8 cellular contexts compared by ENCODE assay signal in genomic region chr14:51828017-51828797, GRCh38. TPM values are rescaled to one million over a fixed set of nuclear protein-coding genes. Genes with fewer than 3 reads are reported as not detected.
A peak's percentile ranks its signal among the peaks of the same experiment; 100 is the strongest.
DNase-seq lines count a peak whose midpoint lies in the region; ATAC-seq and TF ChIP-seq lines count a peak whose summit lies in the region.

No MANE protein-coding gene starts in this region.

- no peaks in the 10 kb centered on the region for H3K27me3 ChIP-seq in CD4-positive, alpha-beta T cell (ENCODE audit: control insufficient read depth, insufficient read depth, low read length)
- no peaks in the 10 kb centered on the region for H3K27me3 ChIP-seq in smooth muscle cell (ENCODE audit: low read depth)

- no peak for TF ChIP-seq CTCF in CD4-positive, alpha-beta T cell (IDR thresholded peaks at IDR 0.05)
- TF ChIP-seq CTCF in GM20000 (IDR thresholded peaks at IDR 0.05; ENCODE audit: extremely low read depth, missing control alignments), result no peak
- TF ChIP-seq CTCF in astrocyte of the spinal cord (IDR thresholded peaks at IDR 0.05; ENCODE audit: low read depth, low read length), result no peak
- TF ChIP-seq CTCF in smooth muscle cell (IDR thresholded peaks at IDR 0.05; ENCODE audit: borderline replicate concordance, insufficient read depth, poor library complexity, severe bottlenecking), result no peak

- intact Hi-C loops in CD4-positive, alpha-beta T cell (cut with DNase I, micrococcal nuclease), result loop anchor here in 1 of 2 experiments (1.0 kb wide), 2 partner anchors 18 to 32 kb away; partner anchors contain the start of gene GNG2

- DNase-seq in CD4-positive, alpha-beta T cell, result peak; percentile 15 to 66 (median 53)
- DNase-seq in GM20000 (ENCODE audit: low spot score) (peak; percentile 32), HK-2 (ENCODE audit: unreplicated experiment) (peak; percentile 74), UCSD-AML1 (lab: John Stamatoyannopoulos, UW; ENCODE audit: unreplicated experiment) (peak; percentile 83), astrocyte of the spinal cord (ENCODE audit: low read depth, low spot score) (peak; percentile 71), smooth muscle cell (lab: John Stamatoyannopoulos, UW; ENCODE audit: unreplicated experiment) (no peak), NCI-H510A (lab: John Stamatoyannopoulos, UW) (no peak), NCI-H2107 (lab: John Stamatoyannopoulos, UW) (no peak)

- H3K36me3 ChIP-seq in smooth muscle cell (ENCODE audit: low read depth), result no peaks in the 10 kb centered on the region

- in situ Hi-C loops in astrocyte of the spinal cord (cut with HindIII; ENCODE audit: low sequenced_read_pairs), result no loop called here

- H3K4me2 ChIP-seq in smooth muscle cell, result peak overlapping the region; percentile 28

- no peak overlapping the region for H3K4me3 Mint-ChIP-seq in CD4-positive, alpha-beta T cell

- H3K4me3 ChIP-seq in astrocyte of the spinal cord (ENCODE audit: low read depth, low read length) (no peak overlapping the region), smooth muscle cell (no peak overlapping the region)

- no peak overlapping the region for H3K27ac ChIP-seq in CD4-positive, alpha-beta T cell (ENCODE audit: low read depth, low read length)
- peak overlapping the region; percentile 83 for H3K27ac ChIP-seq in smooth muscle cell (ENCODE audit: low read depth)

- H4K20me1 ChIP-seq in smooth muscle cell (ENCODE audit: low read depth), result no peaks in the 10 kb centered on the region

- no peaks in the 10 kb centered on the region for H3K36me3 Mint-ChIP-seq in CD4-positive, alpha-beta T cell (ENCODE audit: low read depth)

- H3K79me2 ChIP-seq in smooth muscle cell (ENCODE audit: low read depth), result no peaks in the 10 kb centered on the region

- H3F3A ChIP-seq in smooth muscle cell (ENCODE audit: low read depth), result no peaks in the 10 kb centered on the region

- H3K9me3 Mint-ChIP-seq in CD4-positive, alpha-beta T cell, result peaks cover 5% of the 10 kb centered on the region

- H2AFZ ChIP-seq in smooth muscle cell (ENCODE audit: low read depth), result no peak overlapping the region

- CTCF ChIA-PET in CD4-positive, alpha-beta T cell (lab: Charles Lee), result interaction anchor here (0.7 to 2.0 kb wide), 9 partner anchors 19 to 168 kb away, joined by 3 to 14 read pairs (median 4); partner anchors contain the start of gene GNG2

- ATAC-seq in CD4-positive, alpha-beta T cell (ENCODE audit: poor library complexity), result peak; percentile 96

- H3K27me3 Mint-ChIP-seq in CD4-positive, alpha-beta T cell, result no peaks in the 10 kb centered on the region

- H3K27ac Mint-ChIP-seq in CD4-positive, alpha-beta T cell, result no peak overlapping the region

- POLR2A ChIA-PET in CD4-positive, alpha-beta T cell (lab: Charles Lee), result interaction anchor here (0.7 to 2.9 kb wide), 5 partner anchors 18 to 62 kb away, joined by 3 to 16 read pairs (median 3); partner anchors contain the start of gene GNG2

- H3K4me1 ChIP-seq in smooth muscle cell (ENCODE audit: low read depth), result no peaks in the 10 kb centered on the region

- H3K4me1 Mint-ChIP-seq in CD4-positive, alpha-beta T cell (ENCODE audit: low read depth), result no peaks in the 10 kb centered on the region

- WGBS in smooth muscle cell (ENCODE audit: low lambda C conversion rate), result 20% methylated on average over 8 of the region's 8 CpGs

- peaks cover 10% of the 10 kb centered on the region for H3K9me3 ChIP-seq in CD4-positive, alpha-beta T cell (ENCODE audit: control insufficient read depth, low read length)
- H3K9me3 ChIP-seq in smooth muscle cell (replicated peaks; ENCODE audit: low read depth), result no peaks in the 10 kb centered on the region

- H3K9ac ChIP-seq in smooth muscle cell (ENCODE audit: low read depth), result peak overlapping the region; percentile 22

RNA-seq across cellular contexts. Expression of gene GNG2, which starts 32.2 kb away (rescaled TPM):
- total RNA-seq in CD4-positive, alpha-beta T cell, result 100 to 1,000 TPM; 138 to 139 TPM
- total RNA-seq in smooth muscle cell, result 128 and 132 TPM in 2 replicates
- 61.5 and 83.6 TPM in 2 replicates for polyA plus RNA-seq in smooth muscle cell

Comparison
In these comparisons a context has a peak if more than half of its experiments do, and no peak if none do; other contexts are left out.
1. DNase-seq: peak in CD4-positive, alpha-beta T cell (10 of 10), GM20000 (single experiment), HK-2 (single experiment), UCSD-AML1 (single experiment) and astrocyte of the spinal cord (single experiment); none in smooth muscle cell (single experiment), NCI-H510A (single experiment) and NCI-H2107 (single experiment).